In genomic region chr16:65991149-65991701, GRCh38 we compare ENCODE assay signal across 1 cellular context.
TF ChIP-seq lines count a peak whose summit lies in the region.

No MANE protein-coding gene starts in this region.

TF ChIP-seq in GM23338, 12 proteins besides CTCF, POLR2A, EP300 and RAD21 (continued from another document):
- TF ChIP-seq REST (IDR thresholded peaks at IDR 0.05; ENCODE audit: unreplicated experiment) (no peak), NANOG (IDR thresholded peaks at IDR 0.05; ENCODE audit: borderline replicate concordance) (no peak)
